Comparison of ENCODE assay signal across 20 cellular contexts in the genomic region with DNA sequence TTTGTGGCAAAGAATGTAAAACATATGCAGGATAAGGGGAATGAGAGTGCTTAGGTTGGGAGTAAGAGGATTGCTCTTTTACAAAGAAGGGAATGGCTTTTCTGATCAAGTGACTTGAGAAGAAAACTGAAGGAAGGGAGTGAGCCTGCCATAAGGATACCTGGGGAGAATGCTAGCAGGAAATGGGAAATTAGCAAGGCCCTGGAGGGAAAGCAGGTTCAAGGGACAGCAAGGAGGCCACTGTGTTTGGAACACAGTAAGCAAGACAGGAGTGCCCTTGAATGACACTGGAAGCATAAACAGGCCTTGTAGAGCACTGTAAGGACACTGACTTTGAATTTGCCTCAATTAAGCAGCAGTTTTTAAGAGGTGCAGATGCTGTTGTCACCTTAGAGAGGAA.
DNase-seq lines count a peak whose midpoint lies in the region; ATAC-seq, FAIRE-seq and TF ChIP-seq lines count a peak whose summit lies in the region.
"Had no signal": no experiment of that assay in that cellular context is flagged by ENCODE, and none has a peak within 500 bp of the region (broad histone marks: within the 10 kb centered on the region; RNA-seq: fewer than 3 reads in every experiment).

No MANE protein-coding gene starts in this region.

- H3K79me1 ChIP-seq in H9 (ENCODE audit: insufficient read depth, low read depth, low read length, poor library complexity, severe bottlenecking) = no peaks in the 10 kb centered on the region
- no peaks in the 10 kb centered on the region for H3K79me1 ChIP-seq in H1 (ENCODE audit: low read depth, low read length)

- no peak overlapping the region for H3T11ph ChIP-seq in H9 (ENCODE audit: low read length)

- H2BK12ac ChIP-seq in H9 (ENCODE audit: insufficient read length, low read depth, low read length) (no peak overlapping the region), H1 (ENCODE audit: low read depth, low read length) (no peak overlapping the region)

- H3K56ac ChIP-seq in H9 (ENCODE audit: insufficient read length, low read depth, low read length) = no peak overlapping the region
- no peak overlapping the region for H3K56ac ChIP-seq in H1 (replicated peaks; ENCODE audit: insufficient read length, low read depth, low read length)

- DNase-seq in ELF-1 (ENCODE audit: low read depth, low spot score) (peak; percentile 33), H9 (no peak), H1 (ENCODE audit: low read depth in 1 of 2, low spot score in 2 of 2) (no peak), iPS-NIHi7 (ENCODE audit: extremely low spot score) (peak; percentile 12), SJCRH30 (no peak), NCI-H510A (lab: John Stamatoyannopoulos, UW) (no peak), retina (no peak)
- DNase-seq: ACHN; BE2C; C1 segment of cervical spinal cord; CD4-positive, CD25-positive, alpha-beta regulatory T cell; CD8-positive, alpha-beta memory T cell; COR-L47; DMS 273 treated with DMSO at 0.1 percent for 48 hours; DMS53; GF-D8; KG1 had no signal

- CTCF ChIA-PET in H1 (lab: Charles Lee; ENCODE audit: partially characterized antibody) = no interaction called here

- H3K4me1 ChIP-seq in H9 (ENCODE audit: insufficient read depth, low read length) (peaks cover 5% of the 10 kb centered on the region; the same call in 1 of the 2 replicates), H1 (replicated peaks in 1 of 4; ENCODE audit: control insufficient read depth in 3 of 4, insufficient read depth in 4 of 4, low read length in 3 of 4) (peaks cover 2 to 5% (median 4%) of the 10 kb centered on the region in 4 experiments; a peak in 6 of 7 replicates), SJCRH30 (no peaks in the 10 kb centered on the region)
- H3K4me1 ChIP-seq: BE2C had no signal

- peak overlapping the region in 1 of 3 experiments; percentile 40; a peak in 2 of 7 replicates for H3K27ac Mint-ChIP-seq in H9
- H3K27ac Mint-ChIP-seq: CD4-positive, CD25-positive, alpha-beta regulatory T cell; CD8-positive, alpha-beta memory T cell had no signal

- POLR2A ChIA-PET in H1 (lab: Charles Lee; ENCODE audit: partially characterized antibody) = no interaction called here

- H2BK15ac ChIP-seq in H9 (ENCODE audit: low read depth, low read length) (no peak overlapping the region), H1 (ENCODE audit: low read length) (no peak overlapping the region)

- peaks cover 4 to 26% of the 10 kb centered on the region in 2 experiments; a peak in 3 of 4 replicates for H3K4me1 Mint-ChIP-seq in H9
- H3K4me1 Mint-ChIP-seq: CD4-positive, CD25-positive, alpha-beta regulatory T cell; CD8-positive, alpha-beta memory T cell had no signal

- no peak for FAIRE-seq in H1 (lab: Jason Lieb, UNC)
- FAIRE-seq: A204.1, H54 had no signal

- no peaks in the 10 kb centered on the region for H3K79me2 ChIP-seq in H9 (ENCODE audit: insufficient read depth, low read length)
- no peaks in the 10 kb centered on the region for H3K79me2 ChIP-seq in H1 (ENCODE audit: control insufficient read depth in 1 of 2, insufficient read depth in 2 of 2, low read length in 2 of 2)

- H3K9me3 Mint-ChIP-seq in H9 = peaks cover 0 to 2% of the 10 kb centered on the region in 2 experiments; a peak in 1 of 5 replicates

- H4K20me1 ChIP-seq in H9 (ENCODE audit: control insufficient read depth, insufficient read depth, insufficient read length) (no peaks in the 10 kb centered on the region), H1 (replicated peaks in 1 of 2; ENCODE audit: control insufficient read depth in 1 of 2, insufficient read depth in 2 of 2, low read length in 2 of 2) (no peaks in the 10 kb centered on the region)

- no peak overlapping the region for H2AFZ ChIP-seq in H9 (ENCODE audit: low read length)
- peak overlapping the region; percentile 77; the same call in 1 of the 2 replicates for H2AFZ ChIP-seq in H1 (ENCODE audit: low read length)

- H3K4ac ChIP-seq in H9 (ENCODE audit: low read depth, low read length) (no peak overlapping the region), H1 (replicated peaks; ENCODE audit: insufficient read length, low read depth, low read length) (no peak overlapping the region)

- no peak overlapping the region for H3K4me3 Mint-ChIP-seq in H9
- H3K4me3 Mint-ChIP-seq: CD8-positive, alpha-beta memory T cell had no signal

- H3K27me3 Mint-ChIP-seq in H9 (ENCODE audit: low read depth) = no peaks in the 10 kb centered on the region
- H3K27me3 Mint-ChIP-seq: CD4-positive, CD25-positive, alpha-beta regulatory T cell; CD8-positive, alpha-beta memory T cell had no signal

- TF ChIP-seq POLR2A in H1 (IDR thresholded peaks at IDR 0.05; ENCODE audit: control extremely low read depth in 1 of 2, low read depth in 2 of 2, low read length in 2 of 2) = no peak

- H3K14ac ChIP-seq in H9 (ENCODE audit: insufficient read depth, low read length) (no peak overlapping the region), H1 (ENCODE audit: insufficient read length) (no peak overlapping the region)

- no peak overlapping the region for H4K91ac ChIP-seq in H9 (ENCODE audit: insufficient read length, low read depth, low read length)
- no peak overlapping the region for H4K91ac ChIP-seq in H1 (replicated peaks; ENCODE audit: insufficient read length, low read length)

- no peaks in the 10 kb centered on the region for H3K9me3 ChIP-seq in H9 (ENCODE audit: control insufficient read depth, low read depth, low read length)
- H3K9me3 ChIP-seq in H1 (ENCODE audit: insufficient read depth in 2 of 2, low read depth in 1 of 2, low read length in 1 of 2) = no peaks in the 10 kb centered on the region
- no peaks in the 10 kb centered on the region for H3K9me3 ChIP-seq in SJCRH30 (replicated peaks)
- H3K9me3 ChIP-seq: BE2C had no signal

- no peak overlapping the region for H3K4me2 ChIP-seq in H9 (ENCODE audit: insufficient read depth, insufficient read length, low read length)
- no peak overlapping the region for H3K4me2 ChIP-seq in H1 (ENCODE audit: insufficient read depth in 1 of 2, low read depth in 2 of 2, low read length in 2 of 2)

- H2BK5ac ChIP-seq in H9 (ENCODE audit: insufficient read length, low read length) = no peak overlapping the region
- H2BK5ac ChIP-seq in H1 (ENCODE audit: low read depth, low read length) = no peak overlapping the region; the same call in 1 of the 2 replicates

- TF ChIP-seq CTCF in H9 (conservative IDR thresholded peaks at IDR 0.05) = no peak
- TF ChIP-seq CTCF in H1 (IDR thresholded peaks at IDR 0.05; ENCODE audit: control extremely low read depth in 1 of 3, insufficient read depth in 1 of 3, low read depth in 1 of 3, low read length in 3 of 3) = no peak

- H4K5ac ChIP-seq in H9 (ENCODE audit: insufficient read length, low read depth, low read length) (no peak overlapping the region), H1 (ENCODE audit: insufficient read length, low read depth, low read length) (no peak overlapping the region)

- no peak for TF ChIP-seq EP300 in H1 (IDR thresholded peaks at IDR 0.05; ENCODE audit: borderline replicate concordance in 1 of 2, low read depth in 2 of 2, low read length in 2 of 2)

- no peak overlapping the region for H4K8ac ChIP-seq in H9 (replicated peaks; ENCODE audit: insufficient read length, low read depth, low read length)
- H4K8ac ChIP-seq in H1 (ENCODE audit: extremely low read depth, insufficient read depth, low read length) = no peak overlapping the region

- H3K9ac ChIP-seq in H9 (ENCODE audit: extremely low read depth, insufficient read length, low read length) (no peak overlapping the region), H1 (replicated peaks in 1 of 4; ENCODE audit: extremely low read depth in 1 of 4, low read depth in 3 of 4, low read length in 3 of 4) (no peak overlapping the region)

- ATAC-seq in GM21515 (IDR thresholded peaks at IDR 0.05; ENCODE audit: unreplicated experiment) = no peak

- H3K4me3 ChIP-seq in H1 (ENCODE audit: extremely low read depth in 1 of 4, insufficient read depth in 2 of 4, low read depth in 3 of 4, low read length in 4 of 4) (no peak overlapping the region), SJCRH30 (no peak overlapping the region)

- no peak for TF ChIP-seq RAD21 in H1 (IDR thresholded peaks at IDR 0.05 in 1 of 2, conservative IDR thresholded peaks at IDR 0.05 in 1 of 2; ENCODE audit: low read depth in 2 of 2, low read length in 2 of 2)

- peaks cover 0 to 2% (median 0%) of the 10 kb centered on the region in 3 experiments; a peak in 1 of 7 replicates for H3K36me3 Mint-ChIP-seq in H9 (ENCODE audit: insufficient read depth in 1 of 3, low read depth in 3 of 3)
- H3K36me3 Mint-ChIP-seq: CD4-positive, CD25-positive, alpha-beta regulatory T cell; CD8-positive, alpha-beta memory T cell had no signal

- H3K27me3 ChIP-seq in H9 (ENCODE audit: insufficient read depth, low read length) = no peaks in the 10 kb centered on the region
- no peaks in the 10 kb centered on the region for H3K27me3 ChIP-seq in H1 (replicated peaks in 1 of 4; ENCODE audit: control insufficient read depth in 3 of 4, extremely low read depth in 1 of 4, insufficient read depth in 3 of 4, low read length in 3 of 4)
- no peaks in the 10 kb centered on the region for H3K27me3 ChIP-seq in SJCRH30
- H3K27me3 ChIP-seq: BE2C had no signal

- H3K23me2 ChIP-seq in H9 (ENCODE audit: insufficient read length, low read depth, low read length, poor library complexity, severe bottlenecking) = no peaks in the 10 kb centered on the region
- no peaks in the 10 kb centered on the region for H3K23me2 ChIP-seq in H1 (ENCODE audit: low read depth, low read length)

- H3K36me3 ChIP-seq in H1 (ENCODE audit: control insufficient read depth in 2 of 4, insufficient read depth in 4 of 4, low read length in 3 of 4) (no peaks in the 10 kb centered on the region), SJCRH30 (no peaks in the 10 kb centered on the region)
- H3K36me3 ChIP-seq: BE2C had no signal

- H2AK5ac ChIP-seq in H9 (ENCODE audit: insufficient read length, low read length) (no peak overlapping the region), H1 (ENCODE audit: low read depth, low read length) (no peak overlapping the region)

- no peak overlapping the region for H3K18ac ChIP-seq in H9 (ENCODE audit: insufficient read length, low read depth, low read length)
- no peak overlapping the region; the same call in 1 of the 2 replicates for H3K18ac ChIP-seq in H1 (ENCODE audit: extremely low read depth, low read length)

- H2BK20ac ChIP-seq in H9 (ENCODE audit: low read depth, low read length, poor library complexity, severe bottlenecking) = no peak overlapping the region
- H2BK20ac ChIP-seq in H1 (ENCODE audit: low read length) = no peak overlapping the region

- no peak overlapping the region for H3K23ac ChIP-seq in H9 (ENCODE audit: insufficient read length, low read depth, low read length)
- H3K23ac ChIP-seq in H1 (ENCODE audit: insufficient read length) = no peak overlapping the region

- H3K27ac ChIP-seq in H9 (ENCODE audit: insufficient read length, low read depth, low read length) = peak overlapping the region; percentile 9
- H3K27ac ChIP-seq in H1 (ENCODE audit: low read depth, low read length) = no peak overlapping the region
- H3K27ac ChIP-seq in SJCRH30 = no peak overlapping the region

- H2BK120ac ChIP-seq in H9 (ENCODE audit: low read depth, low read length, poor library complexity, severe bottlenecking) = no peak overlapping the region
- no peak overlapping the region for H2BK120ac ChIP-seq in H1 (replicated peaks; ENCODE audit: low read depth, low read length)

TF ChIP-seq in H1, 55 proteins besides CTCF, POLR2A, EP300 and RAD21 (continues in another document):
- TF ChIP-seq SIX5 (IDR thresholded peaks at IDR 0.05; ENCODE audit: low read depth, low read length) = no peak
- TF ChIP-seq CHD1 (IDR thresholded peaks at IDR 0.05; ENCODE audit: low read depth, low read length) = no peak
- TF ChIP-seq EGR1 (IDR thresholded peaks at IDR 0.05; ENCODE audit: borderline replicate concordance, low read depth, low read length) = no peak

Comparison
In these comparisons a context has a peak if more than half of its experiments do, and no peak if none do; other contexts are left out.
1. DNase-seq: peak in ELF-1 (single experiment) and iPS-NIHi7 (single experiment); none in H9 (single experiment), H1 (0 of 2), SJCRH30 (0 of 2), NCI-H510A (single experiment) and retina (single experiment).